8 cellular contexts compared by ENCODE assay signal in genomic region chr22:31160328-31160978, GRCh38. TPM values are rescaled to one million over a fixed set of nuclear protein-coding genes. Genes with fewer than 3 reads are reported as not detected.
DNase-seq lines count a peak whose midpoint lies in the region; ATAC-seq, FAIRE-seq and TF ChIP-seq lines count a peak whose summit lies in the region.

No MANE protein-coding gene starts in this region.

- H3K36me3 ChIP-seq in Loucy (ENCODE audit: insufficient read depth, low read length) (no peaks in the 10 kb centered on the region), kidney (ENCODE audit: control insufficient read depth in 1 of 2, insufficient read depth in 2 of 2, low read length in 2 of 2) (peaks cover 0 to under 1% of the 10 kb centered on the region in 2 donors)

- peak overlapping the region; percentile 79 for H3K9ac ChIP-seq in Loucy (ENCODE audit: low read depth, low read length, poor library complexity, severe bottlenecking)
- peak overlapping the region; percentile 95 to 98 for H3K9ac ChIP-seq in kidney (ENCODE audit: low read length in 2 of 2)

- ATAC-seq in GM19395 (IDR thresholded peaks at IDR 0.05; ENCODE audit: unreplicated experiment) (peak; percentile 30), GM19455 (IDR thresholded peaks at IDR 0.05; ENCODE audit: unreplicated experiment) (no peak)

- H3K9me2 ChIP-seq in Loucy (replicated peaks; ENCODE audit: low read depth, low read length): no peaks in the 10 kb centered on the region

- peak overlapping the region; percentile 100 for H3K27ac ChIP-seq in 22Rv1
- peak overlapping the region; percentile 82 to 90 for H3K27ac ChIP-seq in kidney (ENCODE audit: low read depth in 2 of 2, low read length in 2 of 2)

- peaks cover 40% of the 10 kb centered on the region for H3K27me3 ChIP-seq in Loucy (ENCODE audit: insufficient read depth, low read length, poor library complexity, severe bottlenecking)

- TF ChIP-seq CTCF in 22Rv1 (IDR thresholded peaks at IDR 0.05) (no peak), Loucy (conservative IDR thresholded peaks at IDR 0.05; ENCODE audit: low read length) (no peak), astrocyte of the spinal cord (IDR thresholded peaks at IDR 0.05; ENCODE audit: low read depth, low read length) (no peak), kidney (IDR thresholded peaks at IDR 0.05; ENCODE audit: borderline replicate concordance, extremely low read depth, insufficient read depth) (no peak)

- H2AFZ ChIP-seq in Loucy (ENCODE audit: low read length): peak overlapping the region; percentile 87

- DNase-seq in astrocyte of the spinal cord (ENCODE audit: low read depth, low spot score): peak; percentile 7
- peak; percentile 73 for DNase-seq in kidney
- DNase-seq in stimulated activated CD8-positive, alpha-beta memory T cell treated with anti-CD3 and anti-CD28 coated beads, Interleukin-4, amount 100 ng/mL, for 48 hours: peak; percentile 42
- DNase-seq in NCI-H774 (lab: John Stamatoyannopoulos, UW): no peak

- no peaks in the 10 kb centered on the region for H3F3A ChIP-seq in Loucy (ENCODE audit: low read depth)

- H3K4me2 ChIP-seq in Loucy (ENCODE audit: low read depth, low read length, poor library complexity, severe bottlenecking): peak overlapping the region; percentile 93

- intact Hi-C loops in kidney (cut with DNase I): no loop called here

- H3K4me1 ChIP-seq in Loucy (ENCODE audit: insufficient read depth, low read length, poor library complexity, severe bottlenecking) (peaks cover 19% of the 10 kb centered on the region), kidney (ENCODE audit: control insufficient read depth in 1 of 2, insufficient read depth in 1 of 2, low read depth in 1 of 2, low read length in 2 of 2) (peaks cover 11 to 13% of the 10 kb centered on the region in 2 donors)

- H3K4me3 ChIP-seq in Loucy (ENCODE audit: low read length, poor library complexity, severe bottlenecking) (peak overlapping the region; percentile 78), astrocyte of the spinal cord (ENCODE audit: low read depth, low read length) (peak overlapping the region; percentile 82), kidney (ENCODE audit: low read length in 2 of 2) (peak overlapping the region; percentile 88 to 99)

- in situ Hi-C loops in astrocyte of the spinal cord (cut with HindIII; ENCODE audit: low sequenced_read_pairs): no loop called here

- H3K79me2 ChIP-seq in Loucy (ENCODE audit: insufficient read depth, low read length): peaks cover 23% of the 10 kb centered on the region

- no peak for FAIRE-seq in kidney (lab: Jason Lieb, UNC)

- H3K9me3 ChIP-seq in Loucy (ENCODE audit: insufficient read depth, low read depth, low read length): no peaks in the 10 kb centered on the region
- no peaks in the 10 kb centered on the region for H3K9me3 ChIP-seq in kidney (ENCODE audit: control insufficient read depth in 1 of 2, low read length in 2 of 2)

- H4K20me1 ChIP-seq in Loucy (ENCODE audit: insufficient read depth, low read length, poor library complexity, severe bottlenecking): no peaks in the 10 kb centered on the region

RNA-seq across cellular contexts. Expression of gene RNF185, which starts 0.5 kb away (rescaled TPM):
- total RNA-seq in kidney: 36.7 TPM
- polyA plus RNA-seq in kidney (ENCODE audit: insufficient read depth, low read depth, low replicate concordance): 50.8 TPM

RNA-seq across cellular contexts. Expression of gene PLA2G3, which starts 20.1 kb away (rescaled TPM):
- not detected for total RNA-seq in kidney
- polyA plus RNA-seq in kidney (ENCODE audit: insufficient read depth, low read depth, low replicate concordance): 1.2 TPM

RNA-seq across cellular contexts. Expression of gene INPP5J, which starts 37.7 kb away (rescaled TPM):
- total RNA-seq in kidney: 6.2 TPM
- 44.7 TPM for polyA plus RNA-seq in kidney (ENCODE audit: insufficient read depth, low read depth, low replicate concordance)

RNA-seq across cellular contexts. Expression of gene LIMK2, which starts 51.6 kb away (rescaled TPM):
- 48.2 TPM for total RNA-seq in kidney
- polyA plus RNA-seq in kidney (ENCODE audit: insufficient read depth, low read depth, low replicate concordance): 20.3 TPM

RNA-seq across cellular contexts. Expression of gene SELENOM, which starts 53.1 kb away (rescaled TPM):
- total RNA-seq in kidney: 154 TPM
- polyA plus RNA-seq in kidney (ENCODE audit: insufficient read depth, low read depth, low replicate concordance): 291 TPM
